ENCODE assay signal across 8 cellular contexts in the genomic region with DNA sequence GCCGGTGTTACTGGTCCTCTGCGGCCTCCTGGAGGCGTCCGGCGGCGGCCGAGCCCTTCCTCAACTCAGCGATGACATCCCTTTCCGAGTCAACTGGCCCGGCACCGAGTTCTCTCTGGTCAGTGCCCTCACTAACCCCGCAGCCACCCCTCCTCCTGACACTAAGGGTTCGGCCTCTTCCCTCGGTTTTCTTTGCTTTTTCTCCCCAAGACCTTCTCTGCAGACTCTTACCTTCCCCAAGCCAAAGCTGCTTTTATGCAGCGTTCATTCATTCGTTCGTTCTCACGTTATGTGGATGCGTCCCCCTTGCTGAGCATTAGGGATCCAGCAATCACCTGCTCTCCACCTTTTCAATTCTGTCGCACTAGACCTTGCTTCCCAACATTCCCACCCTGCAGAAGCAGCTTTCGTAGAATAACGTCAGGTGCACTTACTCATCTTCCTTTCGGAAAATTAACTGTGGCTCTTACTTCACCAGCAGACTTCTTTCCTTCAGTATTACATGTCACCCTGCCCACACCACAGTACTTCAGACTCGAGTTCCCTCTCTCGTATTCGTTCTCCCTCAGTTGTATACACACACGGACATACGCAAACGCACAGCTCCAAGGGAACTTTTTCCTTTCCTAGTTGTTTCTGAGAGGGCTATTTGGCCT. TPM values are rescaled to one million over a fixed set of nuclear protein-coding genes. Genes with fewer than 3 reads are reported as not detected.
DNase-seq lines count a peak whose midpoint lies in the region; ATAC-seq and TF ChIP-seq lines count a peak whose summit lies in the region.

No MANE protein-coding gene starts in this region.

- peaks cover 93% of the 10 kb centered on the region for H3K79me2 ChIP-seq in SU-DHL-6 (ENCODE audit: insufficient read depth, low read length)

- peaks cover 11% of the 10 kb centered on the region for H3K4me1 ChIP-seq in mucosa of stomach (ENCODE audit: control insufficient read depth, insufficient read depth, low read length)

- H3K9ac ChIP-seq in SU-DHL-6 (ENCODE audit: low read length) (peak overlapping the region; percentile 73), mucosa of stomach (ENCODE audit: low read length) (peak overlapping the region; percentile 66)

- TF ChIP-seq CTCF in SU-DHL-6 (IDR thresholded peaks at IDR 0.05; ENCODE audit: insufficient read depth, low read length, poor library complexity, severe bottlenecking): no peak
- no peak for TF ChIP-seq CTCF in epithelial cell of esophagus (IDR thresholded peaks at IDR 0.05; ENCODE audit: insufficient read depth, low read depth, low read length, missing control alignments)

- no peaks in the 10 kb centered on the region for H3K27me3 ChIP-seq in SU-DHL-6 (ENCODE audit: low read length)
- no peaks in the 10 kb centered on the region for H3K27me3 ChIP-seq in mucosa of stomach (ENCODE audit: control insufficient read depth, insufficient read depth, low read length)

- H3K36me3 ChIP-seq in SU-DHL-6 (ENCODE audit: low read length) (no peaks in the 10 kb centered on the region), mucosa of stomach (ENCODE audit: control insufficient read depth, insufficient read depth, low read length) (no peaks in the 10 kb centered on the region)

- H3K27ac ChIP-seq in SU-DHL-6 (ENCODE audit: low read depth, low read length): peak overlapping the region; percentile 61

- no peak overlapping the region for H2AFZ ChIP-seq in SU-DHL-6 (ENCODE audit: low read depth, low read length, severe bottlenecking)

- H3K4me3 ChIP-seq in SU-DHL-6 (ENCODE audit: insufficient read depth, low read length, poor library complexity, severe bottlenecking): peak overlapping the region; percentile 82
- H3K4me3 ChIP-seq in epithelial cell of esophagus (ENCODE audit: low read length): peak overlapping the region; percentile 66
- peak overlapping the region; percentile 65 for H3K4me3 ChIP-seq in mucosa of stomach (ENCODE audit: low read length)

- DNase-seq in EL (peak; percentile 35), epithelial cell of esophagus (ENCODE audit: low read depth) (peak; percentile 40), NCI-H2107 (lab: John Stamatoyannopoulos, UW) (no peak), mesenteric fat pad (ENCODE audit: low spot score) (no peak)

- ATAC-seq in GM19455 (IDR thresholded peaks at IDR 0.05; ENCODE audit: unreplicated experiment) (peak; percentile 48), HG03460 (IDR thresholded peaks at IDR 0.05; ENCODE audit: unreplicated experiment) (peak; percentile 48)

- H4K20me1 ChIP-seq in SU-DHL-6 (ENCODE audit: low read depth, low read length): no peaks in the 10 kb centered on the region

- peaks cover 3% of the 10 kb centered on the region; the same call in 1 of the 2 replicates for H3F3A ChIP-seq in SU-DHL-6 (ENCODE audit: insufficient read depth)

- H3K9me2 ChIP-seq in SU-DHL-6 (replicated peaks; ENCODE audit: insufficient read depth, low read length): no peaks in the 10 kb centered on the region

- no peaks in the 10 kb centered on the region for H3K9me3 ChIP-seq in SU-DHL-6 (ENCODE audit: insufficient read depth, low read length)
- H3K9me3 ChIP-seq in mucosa of stomach (ENCODE audit: control insufficient read depth, low read length): no peaks in the 10 kb centered on the region

- H3K4me2 ChIP-seq in SU-DHL-6 (ENCODE audit: low read depth, low read length, poor library complexity, severe bottlenecking): peak overlapping the region; percentile 83

RNA-seq across cellular contexts. Expression of gene ERLEC1, which starts 0.5 kb away (rescaled TPM):
- 34.2 TPM for total RNA-seq in mesenteric fat pad

RNA-seq across cellular contexts. Expression of gene ASB3, which starts 0.6 kb away (rescaled TPM):
- total RNA-seq in mesenteric fat pad: 7.5 TPM

RNA-seq across cellular contexts. Expression of gene CHAC2, which starts 19.8 kb away (rescaled TPM):
- 7.1 TPM for total RNA-seq in mesenteric fat pad

Comparison
In these comparisons a context has a peak if more than half of its experiments do, and no peak if none do; other contexts are left out.
1. DNase-seq: peak in EL (single experiment) and epithelial cell of esophagus (single experiment); none in NCI-H2107 (single experiment) and mesenteric fat pad (single experiment).
2. Peak in every context shown above with its lines, with median percentiles within 50 percentile points of each other: H3K4me3 ChIP-seq.